ENCODE assay signal across 8 cellular contexts in the genomic region with DNA sequence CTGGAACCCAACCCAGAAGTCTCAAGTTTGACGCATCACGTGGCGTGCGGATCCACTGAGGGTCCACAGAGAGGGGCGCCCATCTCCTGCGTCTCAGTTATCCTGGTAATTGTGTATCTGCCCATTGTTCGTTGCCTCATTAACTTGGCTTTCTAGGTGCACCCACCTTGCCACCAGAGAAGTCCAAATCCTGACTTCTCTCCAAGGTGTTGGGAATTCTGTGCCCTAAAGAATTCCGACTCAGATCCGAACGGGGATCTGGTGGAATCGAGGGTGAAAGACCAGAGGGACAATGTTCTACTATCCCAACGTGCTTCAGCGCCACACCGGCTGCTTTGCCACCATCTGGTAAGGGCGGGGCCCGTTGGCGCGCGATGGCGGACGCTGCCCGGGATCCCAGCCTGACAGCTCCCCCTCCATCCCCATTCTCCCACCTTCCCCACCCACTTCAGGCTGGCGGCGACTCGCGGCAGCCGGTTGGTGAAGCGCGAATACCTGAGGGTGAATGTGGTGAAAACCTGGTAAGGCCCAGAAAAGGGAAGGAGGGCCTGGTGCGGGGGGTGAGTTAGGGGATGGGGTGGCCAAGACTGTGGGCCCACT. TPM values are rescaled to one million over a fixed set of nuclear protein-coding genes. Genes with fewer than 3 reads are reported as not detected.
DNase-seq lines count a peak whose midpoint lies in the region; ATAC-seq and TF ChIP-seq lines count a peak whose summit lies in the region.

No MANE protein-coding gene starts in this region.

- no peak for DNase-seq in stimulated activated naive CD8-positive, alpha-beta T cell treated with anti-CD3 and anti-CD28 coated beads, Interleukin-15, Interleukin-2, amounts not matched to agents 100 U/mL and 50 U/mL, for 24 hours
- DNase-seq in chondrocyte (ENCODE audit: low spot score) (peak; percentile 83), NOMO-1 treated with dmso at 0.1 percent for 144 hours (lab: John Stamatoyannopoulos, UW; ENCODE audit: unreplicated experiment) (no peak), T-helper 9 cell (no peak), hepatic stellate cell (ENCODE audit: low spot score) (no peak)

- H3K4me3 ChIP-seq in muscle layer of duodenum (ENCODE audit: low read depth in 1 of 2, low read length in 2 of 2) = peak overlapping the region; percentile 23 to 60

- H3K27ac ChIP-seq in muscle layer of duodenum (ENCODE audit: low read length) = no peak overlapping the region

- no peaks in the 10 kb centered on the region for H3K27me3 Mint-ChIP-seq in stimulated activated naive CD8-positive, alpha-beta T cell treated with anti-CD3 and anti-CD28 coated beads, Interleukin-15, Interleukin-2, amounts not matched to agents 100 ng/mL and 50 ng/mL, for 24 hours
- H3K27me3 Mint-ChIP-seq in chondrocyte (ENCODE audit: low read depth) = no peaks in the 10 kb centered on the region

- ATAC-seq in stimulated activated naive CD8-positive, alpha-beta T cell treated with anti-CD3 and anti-CD28 coated beads, Interleukin-15, Interleukin-2, amounts not matched to agents 100 U/mL and 50 U/mL, for 24 hours = no peak
- ATAC-seq in GM18505 (IDR thresholded peaks at IDR 0.05; ENCODE audit: unreplicated experiment) = no peak

- H3K4me1 ChIP-seq in muscle layer of duodenum (ENCODE audit: control insufficient read depth in 1 of 2, insufficient read depth in 2 of 2, low read length in 2 of 2) = peaks cover 0 to 7% of the 10 kb centered on the region in 2 donors

- H3K27me3 ChIP-seq in muscle layer of duodenum (ENCODE audit: low read depth, low read length) = no peaks in the 10 kb centered on the region

- no peaks in the 10 kb centered on the region for H3K9me3 Mint-ChIP-seq in stimulated activated naive CD8-positive, alpha-beta T cell treated with anti-CD3 and anti-CD28 coated beads, Interleukin-15, Interleukin-2, amounts not matched to agents 100 ng/mL and 50 ng/mL, for 24 hours
- no peaks in the 10 kb centered on the region for H3K9me3 Mint-ChIP-seq in chondrocyte (ENCODE audit: low read depth)

- peaks cover 39% of the 10 kb centered on the region for H3K36me3 Mint-ChIP-seq in stimulated activated naive CD8-positive, alpha-beta T cell treated with anti-CD3 and anti-CD28 coated beads, Interleukin-15, Interleukin-2, amounts not matched to agents 100 ng/mL and 50 ng/mL, for 24 hours (ENCODE audit: low read depth)
- peaks cover 13% of the 10 kb centered on the region for H3K36me3 Mint-ChIP-seq in chondrocyte (ENCODE audit: low read depth)

- TF ChIP-seq POLR2A in GM18505 (IDR thresholded peaks at IDR 0.05; ENCODE audit: borderline replicate concordance, extremely low read depth, insufficient read depth, insufficient read length) = no peak

- no peak for TF ChIP-seq CTCF in chondrocyte (IDR thresholded peaks at IDR 0.05)

- no peaks in the 10 kb centered on the region for H3K9me3 ChIP-seq in muscle layer of duodenum (ENCODE audit: control insufficient read depth in 1 of 2, low read length in 2 of 2)

- H3K4me1 Mint-ChIP-seq in stimulated activated naive CD8-positive, alpha-beta T cell treated with anti-CD3 and anti-CD28 coated beads, Interleukin-15, Interleukin-2, amounts not matched to agents 100 ng/mL and 50 ng/mL, for 24 hours (ENCODE audit: low read depth) = peaks cover 28% of the 10 kb centered on the region
- H3K4me1 Mint-ChIP-seq in chondrocyte (ENCODE audit: low read depth) = no peaks in the 10 kb centered on the region

- peak overlapping the region; percentile 40 for H3K27ac Mint-ChIP-seq in stimulated activated naive CD8-positive, alpha-beta T cell treated with anti-CD3 and anti-CD28 coated beads, Interleukin-15, Interleukin-2, amounts not matched to agents 100 ng/mL and 50 ng/mL, for 24 hours
- no peak overlapping the region for H3K27ac Mint-ChIP-seq in chondrocyte (ENCODE audit: unreplicated experiment)

- H3K36me3 ChIP-seq in muscle layer of duodenum (ENCODE audit: control insufficient read depth in 1 of 2, insufficient read depth in 2 of 2, low read length in 2 of 2) = peaks cover 13 to 15% of the 10 kb centered on the region in 2 donors

- H3K4me3 Mint-ChIP-seq in stimulated activated naive CD8-positive, alpha-beta T cell treated with anti-CD3 and anti-CD28 coated beads, Interleukin-15, Interleukin-2, amounts not matched to agents 100 ng/mL and 50 ng/mL, for 24 hours = peak overlapping the region; percentile 80
- no peak overlapping the region for H3K4me3 Mint-ChIP-seq in chondrocyte (ENCODE audit: unreplicated experiment)

RNA-seq across cellular contexts. Expression of a gene that starts 0.5 kb away (rescaled TPM):
- 4.4 to 7.9 TPM (median 5.0 TPM) in 3 replicates for total RNA-seq in chondrocyte

RNA-seq across cellular contexts. Expression of a gene that starts 11.3 kb away (rescaled TPM):
- 28.9 to 38.4 TPM (median 37.8 TPM) in 3 replicates for total RNA-seq in chondrocyte

RNA-seq across cellular contexts. Expression of a gene that starts 16.3 kb away (rescaled TPM):
- 26.7 to 46.2 TPM (median 27.4 TPM) in 3 replicates for total RNA-seq in chondrocyte

RNA-seq across cellular contexts. Expression of a gene that starts 22.9 kb away (rescaled TPM):
- total RNA-seq in chondrocyte = 60.3 to 92.0 TPM (median 61.0 TPM) in 3 replicates

RNA-seq across cellular contexts. Expression of a gene that starts 25.1 kb away (rescaled TPM):
- total RNA-seq in chondrocyte = 38.8 to 50.6 TPM (median 45.8 TPM) in 3 replicates
